Comparison of ENCODE assay signal across 22 cellular contexts in the genomic region with DNA sequence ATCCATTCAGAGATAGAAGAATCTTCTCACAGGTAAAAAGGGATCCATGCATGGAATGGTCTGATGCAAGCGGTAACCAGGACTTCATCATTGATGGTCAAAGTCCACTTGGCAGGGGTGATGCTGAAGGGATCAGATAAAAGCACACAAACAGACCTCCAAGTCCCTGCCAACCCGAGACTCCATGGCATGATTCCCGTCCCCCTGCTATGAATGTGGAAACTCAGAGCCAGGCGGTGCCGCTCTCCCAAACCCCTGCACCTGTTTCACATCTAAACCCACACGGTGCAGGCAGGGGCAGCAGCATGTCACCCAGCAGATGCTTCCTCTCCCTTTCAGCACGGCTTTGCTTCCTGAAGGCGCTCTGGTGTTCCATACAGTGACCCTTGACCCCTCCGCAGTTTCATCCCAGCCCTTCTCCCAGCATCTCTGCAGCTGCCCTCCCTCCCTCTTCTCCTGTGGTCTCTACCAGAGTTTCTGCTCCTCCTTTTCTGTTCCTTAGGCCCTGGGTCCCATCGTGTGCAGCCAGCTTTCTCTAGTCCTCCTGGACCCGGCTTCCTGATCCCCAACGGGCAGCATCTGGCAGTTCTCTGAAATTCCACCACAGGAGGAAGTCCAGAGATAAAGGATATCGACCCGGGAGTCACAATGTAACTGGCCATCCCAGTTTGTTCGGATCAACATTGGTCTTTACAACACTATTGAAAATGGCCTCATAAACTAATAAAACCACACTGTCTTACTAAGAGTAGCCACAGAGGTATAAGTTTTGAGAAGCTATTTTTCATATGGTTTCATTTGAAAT.
DNase-seq lines count a peak whose midpoint lies in the region; ATAC-seq and TF ChIP-seq lines count a peak whose summit lies in the region.
"Had no signal": no experiment of that assay in that cellular context is flagged by ENCODE, and none has a peak within 500 bp of the region (broad histone marks: within the 10 kb centered on the region; RNA-seq: fewer than 3 reads in every experiment).

No MANE protein-coding gene starts in this region.

- intact Hi-C loops in right cardiac atrium (cut with DNase I) (no loop called here), left cardiac atrium (cut with DNase I) (no loop called here)

- H3K27me3 Mint-ChIP-seq in nephron progenitor cell (ENCODE audit: low read depth, poor library complexity), result peaks cover 34% of the 10 kb centered on the region

- H3K9me3 Mint-ChIP-seq in nephron progenitor cell, result peaks cover 17% of the 10 kb centered on the region

- peak; percentile 19 to 29 for ATAC-seq in right cardiac atrium
- no peak for ATAC-seq in left cardiac atrium
- ATAC-seq: activated CD8-positive, alpha-beta T cell treated with anti-CD3 and anti-CD28 coated beads for 36 hours had no signal

- no peak overlapping the region for H3K4me3 Mint-ChIP-seq in nephron progenitor cell
- H3K4me3 Mint-ChIP-seq: activated CD8-positive, alpha-beta T cell treated with anti-CD3 and anti-CD28 coated beads for 36 hours; CD4-positive, alpha-beta T cell; HFFc6 had no signal

- TF ChIP-seq CTCF in nephron progenitor cell (IDR thresholded peaks at IDR 0.05) (no peak), GM20000 (IDR thresholded peaks at IDR 0.05; ENCODE audit: extremely low read depth, missing control alignments) (no peak)

- no peak overlapping the region for H3K4me3 ChIP-seq in right cardiac atrium (ENCODE audit: low read length)
- H3K4me3 ChIP-seq: heart right ventricle, skin epidermis, tibial nerve had no signal

- 70% methylated on average over 15 of the region's 15 CpGs for WGBS in right cardiac atrium

- no peaks in the 10 kb centered on the region for H3K9me3 ChIP-seq in right cardiac atrium (ENCODE audit: control insufficient read depth, low read length)

- no peak overlapping the region for H3K27ac ChIP-seq in right cardiac atrium (ENCODE audit: low read length)
- H3K27ac ChIP-seq: heart right ventricle, RWPE1, skin epidermis had no signal

- H3K27ac Mint-ChIP-seq in nephron progenitor cell, result peak overlapping the region; percentile 74
- H3K27ac Mint-ChIP-seq: activated CD8-positive, alpha-beta T cell treated with anti-CD3 and anti-CD28 coated beads for 36 hours; CD4-positive, alpha-beta T cell; HFFc6 had no signal

- no peaks in the 10 kb centered on the region for H3K27me3 ChIP-seq in right cardiac atrium (ENCODE audit: control insufficient read depth, insufficient read depth)
- H3K27me3 ChIP-seq: heart right ventricle, tibial nerve had no signal

- H3K4me1 Mint-ChIP-seq in nephron progenitor cell, result peaks cover 34% of the 10 kb centered on the region

- H3K36me3 Mint-ChIP-seq in nephron progenitor cell (ENCODE audit: low read depth), result peaks cover 3% of the 10 kb centered on the region

- H3K4me1 ChIP-seq in right cardiac atrium (ENCODE audit: control insufficient read depth, insufficient read depth, low read length), result no peaks in the 10 kb centered on the region

- no peak for DNase-seq in right cardiac atrium
- DNase-seq in left cardiac atrium, result no peak
- DNase-seq in ecto neural progenitor cell (ENCODE audit: low spot score), result peak; percentile 51
- DNase-seq in nephron progenitor cell, result peak; percentile 38
- DNase-seq in stimulated activated CD4-positive, alpha-beta T cell treated with anti-CD3 and anti-CD28 coated beads, Interleukin-4, amount 100 ng/mL, for 1 hour, result no peak
- DNase-seq in NCI-H226, result no peak
- DNase-seq in SIG-M5 (lab: John Stamatoyannopoulos, UW), result no peak
- no peak for DNase-seq in GM20000 (ENCODE audit: low spot score)
- DNase-seq: activated CD8-positive, alpha-beta T cell treated with anti-CD3 and anti-CD28 coated beads for 36 hours; caudate nucleus; CD4-positive, alpha-beta T cell; effector memory CD4-positive, alpha-beta T cell; heart right ventricle; HFFc6; islet precursor cell; NCI-H187 treated with DMSO at 0.1 percent for 48 hours; NCI-H446 treated with DMSO at 0.1 percent for 48 hours; occipital lobe; T-helper 1 cell had no signal

Comparison
In these comparisons a context has a peak if more than half of its experiments do, and no peak if none do; other contexts are left out.
1. ATAC-seq: peak in right cardiac atrium (2 of 2); none in left cardiac atrium (0 of 2).
2. DNase-seq: peak in ecto neural progenitor cell (single experiment) and nephron progenitor cell (single experiment); none in right cardiac atrium (0 of 3), left cardiac atrium (single experiment), stimulated activated CD4-positive, alpha-beta T cell treated with anti-CD3 and anti-CD28 coated beads, Interleukin-4, amount 100 ng/mL, for 1 hour (single experiment), NCI-H226 (single experiment), SIG-M5 (single experiment) and GM20000 (single experiment).